Comparison of ENCODE assay signal across 16 cellular contexts in the genomic region with DNA sequence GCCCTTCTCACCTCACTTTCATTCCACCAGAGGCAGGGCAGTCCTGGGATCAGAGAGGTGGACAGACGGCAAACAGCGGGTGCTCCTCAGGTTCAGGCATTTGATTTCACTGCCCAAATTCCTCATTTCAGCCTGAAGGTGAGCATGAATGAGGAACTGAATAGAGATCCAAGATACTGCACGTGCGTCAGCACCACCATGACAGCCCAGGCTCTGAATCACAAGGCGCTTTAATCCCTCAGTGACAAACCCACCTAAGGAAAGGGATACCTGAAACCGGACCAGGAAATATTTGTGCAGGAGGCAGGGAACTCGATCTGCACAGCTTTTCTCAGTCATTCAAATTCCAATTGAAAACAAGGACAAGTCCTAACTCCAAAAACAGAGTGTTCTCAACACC.
DNase-seq lines count a peak whose midpoint lies in the region; ATAC-seq, FAIRE-seq and TF ChIP-seq lines count a peak whose summit lies in the region.
"Had no signal": no experiment of that assay in that cellular context is flagged by ENCODE, and none has a peak within 500 bp of the region (broad histone marks: within the 10 kb centered on the region; RNA-seq: fewer than 3 reads in every experiment).

No MANE protein-coding gene starts in this region.

- peaks cover 3% of the 10 kb centered on the region for H3K27me3 Mint-ChIP-seq in nephron progenitor cell (ENCODE audit: low read depth, poor library complexity)

- H3K27ac Mint-ChIP-seq in nephron progenitor cell: peak overlapping the region; percentile 6
- H3K27ac Mint-ChIP-seq: CD4-positive, CD25-positive, alpha-beta regulatory T cell had no signal

- no peak for ATAC-seq in HG03139 (IDR thresholded peaks at IDR 0.05; ENCODE audit: unreplicated experiment)

- H3K27me3 ChIP-seq in bronchial epithelial cell (ENCODE audit: control insufficient read depth, insufficient read depth, low read length): no peaks in the 10 kb centered on the region
- H3K27me3 ChIP-seq: BLaER1 treated with 17β-estradiol and CSF1 and Interleukin-3, amounts not matched to agents 10 nM and 100 nM had no signal

- H3K4me3 Mint-ChIP-seq in nephron progenitor cell: no peak overlapping the region
- H3K4me3 Mint-ChIP-seq: CD4-positive, CD25-positive, alpha-beta regulatory T cell had no signal

- H3K4me3 ChIP-seq in bronchial epithelial cell (ENCODE audit: low read depth, low read length): no peak overlapping the region
- H3K4me3 ChIP-seq: BLaER1 treated with 17β-estradiol and CSF1 and Interleukin-3, amounts not matched to agents 10 nM and 100 nM; HAP-1 had no signal

- DNase-seq in NCI-H524 (lab: John Stamatoyannopoulos, UW) (peak; percentile 11 to 47), NCI-H524 treated with DMSO at 0.1 percent for 48 hours (lab: John Stamatoyannopoulos, UW) (no peak), bronchial epithelial cell (ENCODE audit: low read depth) (peak; percentile 55), nephron progenitor cell (no peak), GM20000 (ENCODE audit: low spot score) (no peak), NOMO-1 treated with dmso at 0.1 percent for 144 hours (lab: John Stamatoyannopoulos, UW; ENCODE audit: unreplicated experiment) (no peak)
- DNase-seq: ACHN; CD4-positive, CD25-positive, alpha-beta regulatory T cell; DMS79; GOT3; IMR-90 had no signal

- no peaks in the 10 kb centered on the region for H3K36me3 ChIP-seq in bronchial epithelial cell (ENCODE audit: control insufficient read depth, insufficient read depth, low read length)
- H3K36me3 ChIP-seq: BLaER1 treated with 17β-estradiol and CSF1 and Interleukin-3, amounts not matched to agents 10 nM and 100 nM; HAP-1 had no signal

- peaks cover 63% of the 10 kb centered on the region for H3K4me1 Mint-ChIP-seq in nephron progenitor cell
- H3K4me1 Mint-ChIP-seq: CD4-positive, CD25-positive, alpha-beta regulatory T cell had no signal

- no peak for TF ChIP-seq CTCF in bronchial epithelial cell (IDR thresholded peaks at IDR 0.05; ENCODE audit: insufficient read depth, low read length, severe bottlenecking)
- no peak for TF ChIP-seq CTCF in nephron progenitor cell (IDR thresholded peaks at IDR 0.05)
- no peak for TF ChIP-seq CTCF in GM20000 (IDR thresholded peaks at IDR 0.05; ENCODE audit: extremely low read depth, missing control alignments)

- peaks cover 7% of the 10 kb centered on the region for H3K36me3 Mint-ChIP-seq in nephron progenitor cell (ENCODE audit: low read depth)
- H3K36me3 Mint-ChIP-seq: CD4-positive, CD25-positive, alpha-beta regulatory T cell had no signal

- H3K9me3 Mint-ChIP-seq in nephron progenitor cell: no peaks in the 10 kb centered on the region

- FAIRE-seq in bronchial epithelial cell (lab: Jason Lieb, UNC): peak; percentile 47
- FAIRE-seq: G401.6, GM12891 had no signal

Comparison
In these comparisons a context has a peak if more than half of its experiments do, and no peak if none do; other contexts are left out.
1. DNase-seq: peak in NCI-H524 (2 of 2) and bronchial epithelial cell (single experiment); none in NCI-H524 treated with DMSO at 0.1 percent for 48 hours (single experiment), nephron progenitor cell (single experiment), GM20000 (single experiment) and NOMO-1 treated with dmso at 0.1 percent for 144 hours (single experiment).